ENCODE assay signal across 1 cellular context in genomic region chr12:66169221-66170170, GRCh38.
A peak's percentile ranks its signal among the peaks of the same experiment; 100 is the strongest.
TF ChIP-seq lines count a peak whose summit lies in the region.

Gene TMBIM4 (minus strand): TSS chr12:66169996. CDS start chr12:66169951, 45 bp downstream.

TF ChIP-seq in A549, 52 proteins besides CTCF, POLR2A, EP300 and RAD21 (continued from another document):
- 0 out of 2 replicates have a peak, but pooled peaks have one; percentile 20 for TF ChIP-seq FOSB (CRISPR knock-in tag; IDR thresholded peaks at IDR 0.05)
- TF ChIP-seq BHLHE40 (IDR thresholded peaks at IDR 0.05; ENCODE audit: low read depth, low read length): no peak
- peak; percentile 11; the same call in 1 of the 2 replicates for TF ChIP-seq PBX3 (IDR thresholded peaks at IDR 0.05)
- TF ChIP-seq MAZ (IDR thresholded peaks at IDR 0.05; ENCODE audit: borderline replicate concordance, low read depth, low read length): peak; percentile 8; the same call in 1 of the 2 replicates
- no peak for TF ChIP-seq CBX2 (IDR thresholded peaks at IDR 0.05; ENCODE audit: borderline replicate concordance, low read depth)
- no peak for TF ChIP-seq KDM1A (IDR thresholded peaks at IDR 0.05; ENCODE audit: low read depth)
- TF ChIP-seq REST (IDR thresholded peaks at IDR 0.05): no peak; the same call in 1 of the 2 replicates
- no peak for TF ChIP-seq ATOH8 (CRISPR knock-in tag; IDR thresholded peaks at IDR 0.05; ENCODE audit: low read depth)
- TF ChIP-seq FOSL2 (IDR thresholded peaks at IDR 0.05): no peak
- TF ChIP-seq FOSL2 (CRISPR knock-in tag; IDR thresholded peaks at IDR 0.05): peak; percentile 29; the same call in 1 of the 2 replicates
- no peak; the same call in 1 of the 2 replicates for TF ChIP-seq HEYL (CRISPR knock-in tag; IDR thresholded peaks at IDR 0.05)
- no peak for TF ChIP-seq ZSCAN20 (CRISPR knock-in tag; IDR thresholded peaks at IDR 0.05)
- TF ChIP-seq HOXA7 (CRISPR knock-in tag; IDR thresholded peaks at IDR 0.05): no peak
- peak; percentile 77; the same call in 1 of the 2 replicates for TF ChIP-seq RARB (CRISPR knock-in tag; IDR thresholded peaks at IDR 0.05)
- TF ChIP-seq ZC3H11A (IDR thresholded peaks at IDR 0.05): no peak
- TF ChIP-seq FOXS1 (CRISPR knock-in tag; IDR thresholded peaks at IDR 0.05): 0 out of 2 replicates have a peak, but pooled peaks have one; percentile 22
- TF ChIP-seq RFX5 (IDR thresholded peaks at IDR 0.05): no peak
